ENCODE assay signal across 11 cellular contexts in genomic region chr7:130149575-130150139, GRCh38. TPM values are rescaled to one million over a fixed set of nuclear protein-coding genes. Genes with fewer than 3 reads are reported as not detected.
DNase-seq lines count a peak whose midpoint lies in the region; ATAC-seq and TF ChIP-seq lines count a peak whose summit lies in the region.
"Had no signal": no experiment of that assay in that cellular context is flagged by ENCODE, and none has a peak within 500 bp of the region (broad histone marks: within the 10 kb centered on the region; RNA-seq: fewer than 3 reads in every experiment).

No MANE protein-coding gene starts in this region.

- no peaks in the 10 kb centered on the region for H3K9me3 Mint-ChIP-seq in activated CD4-positive, alpha-beta T cell treated with anti-CD3 and anti-CD28 coated beads for 36 hours (ENCODE audit: low read depth)
- H3K9me3 Mint-ChIP-seq in progenitor cell of endocrine pancreas (ENCODE audit: low read depth): no peaks in the 10 kb centered on the region
- H3K9me3 Mint-ChIP-seq: activated naive CD4-positive, alpha-beta T cell treated with anti-CD3 and anti-CD28 coated beads for 36 hours had no signal

- H3K4me3 Mint-ChIP-seq in activated CD4-positive, alpha-beta T cell treated with anti-CD3 and anti-CD28 coated beads for 36 hours: no peak overlapping the region
- H3K4me3 Mint-ChIP-seq in progenitor cell of endocrine pancreas (ENCODE audit: low read depth): no peak overlapping the region
- H3K4me3 Mint-ChIP-seq: activated naive CD4-positive, alpha-beta T cell treated with anti-CD3 and anti-CD28 coated beads for 36 hours had no signal

- H4K20me1 ChIP-seq in OCI-LY7 (ENCODE audit: insufficient read depth, low read length): no peaks in the 10 kb centered on the region

- peaks cover 5% of the 10 kb centered on the region for H3K27me3 Mint-ChIP-seq in activated CD4-positive, alpha-beta T cell treated with anti-CD3 and anti-CD28 coated beads for 36 hours
- no peaks in the 10 kb centered on the region for H3K27me3 Mint-ChIP-seq in progenitor cell of endocrine pancreas

- CTCF ChIA-PET in OCI-LY7 (lab: Charles Lee; ENCODE audit: unreplicated experiment): no interaction called here
- CTCF ChIA-PET in activated CD4-positive, alpha-beta T cell treated with anti-CD3 and anti-CD28 coated beads for 36 hours (lab: Charles Lee): no interaction called here

- H3K36me3 ChIP-seq in OCI-LY7 (ENCODE audit: insufficient read depth, low read length) (no peaks in the 10 kb centered on the region), thyroid gland (no peaks in the 10 kb centered on the region), breast epithelium (no peaks in the 10 kb centered on the region)
- H3K36me3 ChIP-seq: esophagus squamous epithelium had no signal

- no peaks in the 10 kb centered on the region for H3K27me3 ChIP-seq in thyroid gland
- H3K27me3 ChIP-seq in breast epithelium: no peaks in the 10 kb centered on the region
- H3K27me3 ChIP-seq: esophagus squamous epithelium had no signal

- no peak overlapping the region for H3K27ac Mint-ChIP-seq in activated CD4-positive, alpha-beta T cell treated with anti-CD3 and anti-CD28 coated beads for 36 hours
- H3K27ac Mint-ChIP-seq in progenitor cell of endocrine pancreas: no peak overlapping the region
- H3K27ac Mint-ChIP-seq: activated naive CD4-positive, alpha-beta T cell treated with anti-CD3 and anti-CD28 coated beads for 36 hours had no signal

- intact Hi-C loops in OCI-LY7 (cut with micrococcal nuclease; ENCODE audit: unreplicated experiment): loop anchor here (2.0 kb wide), 1 partner anchor 79 kb away; the partner anchor contains the start of gene KLHDC10
- intact Hi-C loops in thyroid gland (cut with DNase I): no loop called here
- intact Hi-C loops in activated CD4-positive, alpha-beta T cell treated with anti-CD3 and anti-CD28 coated beads for 36 hours (cut with DNase I, micrococcal nuclease): no loop called here
- intact Hi-C loops in breast epithelium (cut with DNase I; ENCODE audit: low total_unique reads): no loop called here

- H3K27ac ChIP-seq in OCI-LY7 (ENCODE audit: low read depth, low read length, poor library complexity, severe bottlenecking): peak overlapping the region; percentile 34
- H3K27ac ChIP-seq in thyroid gland: peak overlapping the region; percentile 30 to 56 (median 55)
- no peak overlapping the region for H3K27ac ChIP-seq in breast epithelium
- H3K27ac ChIP-seq: esophagus squamous epithelium had no signal

- peak overlapping the region; percentile 49; the same call in 1 of the 2 replicates for H3K4me2 ChIP-seq in OCI-LY7 (ENCODE audit: low read length)

- DNase-seq in NCI-H524 (lab: John Stamatoyannopoulos, UW): peak; percentile 42 to 56
- no peak for DNase-seq in NCI-H524 treated with DMSO at 0.1 percent for 48 hours (lab: John Stamatoyannopoulos, UW)
- DNase-seq in OCI-LY7 (ENCODE audit: low spot score): peak; percentile 31
- DNase-seq in thyroid gland: peak; percentile 89 to 90
- no peak for DNase-seq in activated CD4-positive, alpha-beta T cell treated with anti-CD3 and anti-CD28 coated beads for 36 hours
- no peak for DNase-seq in breast epithelium (ENCODE audit: low spot score in 2 of 2)
- no peak for DNase-seq in progenitor cell of endocrine pancreas (ENCODE audit: low spot score, unreplicated experiment)
- DNase-seq: activated naive CD4-positive, alpha-beta T cell treated with anti-CD3 and anti-CD28 coated beads for 36 hours; esophagus squamous epithelium had no signal

- ATAC-seq in HG03139 (IDR thresholded peaks at IDR 0.05; ENCODE audit: unreplicated experiment): peak; percentile 42
- ATAC-seq in activated CD4-positive, alpha-beta T cell treated with anti-CD3 and anti-CD28 coated beads for 36 hours: no peak

- TF ChIP-seq CTCF in OCI-LY7 (conservative IDR thresholded peaks at IDR 0.05; ENCODE audit: low read length) (no peak), thyroid gland (IDR thresholded peaks at IDR 0.05) (no peak), breast epithelium (IDR thresholded peaks at IDR 0.05) (no peak), progenitor cell of endocrine pancreas (IDR thresholded peaks at IDR 0.05; ENCODE audit: unreplicated experiment) (no peak)

- peak overlapping the region; percentile 11; the same call in 1 of the 2 replicates for H2AFZ ChIP-seq in OCI-LY7 (ENCODE audit: low read length)

- POLR2A ChIA-PET in OCI-LY7 (lab: Charles Lee): interaction anchor here (0.6 kb wide), 1 partner anchor 357 kb away, joined by 5 read pairs; no protein-coding TSS in a partner anchor
- POLR2A ChIA-PET in activated CD4-positive, alpha-beta T cell treated with anti-CD3 and anti-CD28 coated beads for 36 hours (lab: Charles Lee): no interaction called here

- no peaks in the 10 kb centered on the region for H3K9me2 ChIP-seq in OCI-LY7 (ENCODE audit: insufficient read depth, low read length)

- H3K4me3 ChIP-seq in OCI-LY7 (ENCODE audit: low read depth, low read length, poor library complexity, severe bottlenecking): no peak overlapping the region
- H3K4me3 ChIP-seq in thyroid gland (replicated peaks in 1 of 3): no peak overlapping the region
- H3K4me3 ChIP-seq in breast epithelium: no peak overlapping the region
- H3K4me3 ChIP-seq: esophagus squamous epithelium had no signal

- H3K36me3 Mint-ChIP-seq in activated CD4-positive, alpha-beta T cell treated with anti-CD3 and anti-CD28 coated beads for 36 hours (ENCODE audit: low read depth): no peaks in the 10 kb centered on the region
- no peaks in the 10 kb centered on the region for H3K36me3 Mint-ChIP-seq in progenitor cell of endocrine pancreas (ENCODE audit: insufficient read depth)

- H3K9me3 ChIP-seq in OCI-LY7 (ENCODE audit: low read length) (0 out of 2 replicates have a peak, but pooled peaks cover 5% of the 10 kb centered on the region), thyroid gland (no peaks in the 10 kb centered on the region), breast epithelium (no peaks in the 10 kb centered on the region)
- H3K9me3 ChIP-seq: esophagus squamous epithelium had no signal

- no TSS peak for BruUV-seq in OCI-LY7 (replicated peaks; lab: Mats Ljungman, UMichigan)

- no peak for TF ChIP-seq POLR2A in thyroid gland (IDR thresholded peaks at IDR 0.05)
- no peak for TF ChIP-seq POLR2A in breast epithelium (IDR thresholded peaks at IDR 0.05)

- no peaks in the 10 kb centered on the region for H3K4me1 Mint-ChIP-seq in activated CD4-positive, alpha-beta T cell treated with anti-CD3 and anti-CD28 coated beads for 36 hours
- H3K4me1 Mint-ChIP-seq in progenitor cell of endocrine pancreas (ENCODE audit: low read depth): peaks cover 6% of the 10 kb centered on the region

- H3K4me1 ChIP-seq in OCI-LY7 (ENCODE audit: insufficient read depth, low read length, poor library complexity, severe bottlenecking) (peaks cover 32% of the 10 kb centered on the region), thyroid gland (peaks cover 30 to 45% of the 10 kb centered on the region in 2 donors), breast epithelium (peaks cover 4 to 5% of the 10 kb centered on the region in 2 donors)

- WGBS in thyroid gland, 2 donors: 45 to 49% methylated on average over 14 of the region's 14 CpGs

- no peaks in the 10 kb centered on the region for H3K79me2 ChIP-seq in OCI-LY7 (ENCODE audit: insufficient read depth, low read depth, low read length)

RNA-seq across cellular contexts. Expression of gene TMEM209, which starts 55.5 kb away (rescaled TPM):
- total RNA-seq in OCI-LY7 (2014; rRNA removed; shearing (Covaris generic)): 18.1 and 21.1 TPM in 2 replicates
- total RNA-seq in OCI-LY7 (2022): 37.9 and 44.0 TPM in 2 replicates
- total RNA-seq in thyroid gland: 10 to 100 TPM; 19.5 to 28.0 (median 24.5) TPM
- total RNA-seq in activated CD4-positive, alpha-beta T cell treated with anti-CD3 and anti-CD28 coated beads for 36 hours: 10 to 100 TPM; 41.0 to 57.0 TPM
- 10 to 100 TPM in 2 of 3 donors, 1 to 10 TPM in 1; 9.0 to 15.7 (median 13.8) TPM for total RNA-seq in breast epithelium
- total RNA-seq in progenitor cell of endocrine pancreas: 26.7 and 29.2 TPM in 2 replicates

RNA-seq across cellular contexts. Expression of gene SSMEM1, which starts 58.0 kb away (rescaled TPM):
- total RNA-seq in OCI-LY7 (2014; rRNA removed; shearing (Covaris generic)): not detected in 2 replicates
- total RNA-seq in OCI-LY7 (2022) (not detected in 2 replicates), thyroid gland (not detected), breast epithelium (not detected), progenitor cell of endocrine pancreas (not detected in 2 replicates)
- total RNA-seq in activated CD4-positive, alpha-beta T cell treated with anti-CD3 and anti-CD28 coated beads for 36 hours: not detected
- total RNA-seq: activated naive CD4-positive, alpha-beta T cell treated with anti-CD3 and anti-CD28 coated beads for 36 hours; esophagus squamous epithelium; myocyte had no signal

Comparison
In these comparisons a context has a peak if more than half of its experiments do, and no peak if none do; other contexts are left out.
1. DNase-seq: peak in NCI-H524 (2 of 2), OCI-LY7 (single experiment) and thyroid gland (2 of 2); none in NCI-H524 treated with DMSO at 0.1 percent for 48 hours (single experiment), activated CD4-positive, alpha-beta T cell treated with anti-CD3 and anti-CD28 coated beads for 36 hours (single experiment), breast epithelium (0 of 2) and progenitor cell of endocrine pancreas (single experiment).
2. H3K27ac ChIP-seq: peak in OCI-LY7 (single experiment) and thyroid gland (3 of 3); none in breast epithelium (0 of 2).